ENCODE assay signal across 1 cellular context in the genomic region with DNA sequence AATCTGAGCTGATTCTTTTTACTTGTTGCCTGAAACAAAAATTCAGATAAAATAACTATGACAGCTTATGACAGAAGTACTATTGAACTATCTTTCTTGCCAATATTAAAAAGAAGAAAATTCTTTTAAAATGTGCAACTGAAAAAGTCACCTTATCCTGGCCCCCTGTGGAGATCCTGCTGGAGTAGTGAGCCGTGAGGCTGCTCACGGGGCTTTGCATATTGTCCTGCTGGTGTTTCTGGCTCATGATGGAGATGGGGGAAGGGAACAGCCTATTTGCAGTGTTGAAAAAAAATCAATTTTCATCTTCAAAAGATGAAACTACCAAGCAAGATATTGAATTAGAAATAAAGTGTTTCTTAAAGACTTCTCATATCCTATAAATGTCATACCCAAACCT.
TF ChIP-seq lines count a peak whose summit lies in the region.

No MANE protein-coding gene starts in this region.

TF ChIP-seq in HepG2, 621 proteins besides CTCF, POLR2A, EP300 and RAD21:
- TF ChIP-seq ZBTB20 (CRISPR knock-in tag; IDR thresholded peaks at IDR 0.05; ENCODE audit: borderline replicate concordance, low read depth) (no peak), DNMT1 (CRISPR knock-in tag; IDR thresholded peaks at IDR 0.05) (no peak), NFE2 (CRISPR knock-in tag; IDR thresholded peaks at IDR 0.05) (no peak), HES4 (CRISPR knock-in tag; IDR thresholded peaks at IDR 0.05; ENCODE audit: borderline replicate concordance) (no peak), JARID2 (CRISPR knock-in tag; IDR thresholded peaks at IDR 0.05; ENCODE audit: insufficient replicate concordance) (no peak), ARNTL (CRISPR knock-in tag; IDR thresholded peaks at IDR 0.05) (no peak), ZNF709 (CRISPR knock-in tag; IDR thresholded peaks at IDR 0.05) (no peak), ZNF678 (CRISPR knock-in tag; IDR thresholded peaks at IDR 0.05) (no peak), CAMTA2 (CRISPR knock-in tag; IDR thresholded peaks at IDR 0.05; ENCODE audit: borderline replicate concordance) (no peak), TSC22D2 (CRISPR knock-in tag; IDR thresholded peaks at IDR 0.05; ENCODE audit: borderline replicate concordance) (no peak), FLYWCH1 (CRISPR knock-in tag; IDR thresholded peaks at IDR 0.05) (no peak), ADNP (CRISPR knock-in tag; IDR thresholded peaks at IDR 0.05) (no peak), MAX (IDR thresholded peaks at IDR 0.05) (no peak), SIN3A (IDR thresholded peaks at IDR 0.05; ENCODE audit: borderline replicate concordance, low read depth, low read length) (no peak), HOMEZ (CRISPR knock-in tag; IDR thresholded peaks at IDR 0.05; ENCODE audit: low read depth) (no peak), KDM1A (CRISPR knock-in tag; IDR thresholded peaks at IDR 0.05) (no peak), POLR2G (IDR thresholded peaks at IDR 0.05; ENCODE audit: low read depth, low read length) (no peak), ZNF260 (CRISPR knock-in tag; IDR thresholded peaks at IDR 0.05; ENCODE audit: borderline replicate concordance, low read depth) (no peak), NFIC (IDR thresholded peaks at IDR 0.05; ENCODE audit: low read length) (no peak)
